Comparison of ENCODE assay signal across 8 cellular contexts in the genomic region with DNA sequence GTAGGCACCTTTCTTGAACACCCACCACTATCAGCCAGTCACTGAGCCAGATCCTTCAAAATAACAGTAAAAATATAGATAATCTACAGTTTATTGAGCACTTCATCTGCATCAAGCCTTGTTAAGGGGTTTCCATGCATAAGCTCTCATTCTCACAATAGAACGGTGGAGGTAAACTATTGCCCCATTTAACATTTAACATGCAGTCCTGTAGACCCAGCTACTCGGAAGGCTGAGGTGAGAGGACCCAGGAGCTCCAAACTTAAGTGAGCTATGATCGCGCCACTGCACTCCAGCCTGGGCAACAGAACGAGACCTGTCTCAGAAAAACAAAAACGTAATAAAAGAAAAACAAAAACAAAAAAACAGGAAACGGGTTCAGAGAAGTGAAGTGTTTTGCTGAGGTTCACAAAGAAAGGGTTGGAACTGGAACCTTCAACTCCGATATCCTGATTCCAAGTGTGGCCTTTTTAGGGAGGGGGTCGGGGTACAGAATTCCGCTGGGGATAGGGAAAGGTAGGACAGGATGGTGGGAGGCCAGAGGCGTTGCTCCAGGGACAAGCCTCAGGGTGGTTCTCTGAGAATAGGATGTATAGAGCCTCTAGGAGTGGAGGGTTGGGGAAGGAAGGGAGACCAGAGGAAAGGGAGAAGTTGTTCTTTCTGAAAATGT. TPM values are rescaled to one million over a fixed set of nuclear protein-coding genes. Genes with fewer than 3 reads are reported as not detected.
DNase-seq lines count a peak whose midpoint lies in the region; ATAC-seq and TF ChIP-seq lines count a peak whose summit lies in the region.

No MANE protein-coding gene starts in this region.

- peaks cover 65% of the 10 kb centered on the region for H3K4me1 Mint-ChIP-seq in activated CD8-positive, alpha-beta T cell treated with anti-CD3 and anti-CD28 coated beads, Interleukin-2, amount 10 ng/mL, durations not matched to agents 7 days and 5 days (ENCODE audit: low read depth)
- H3K4me1 Mint-ChIP-seq in immature natural killer cell, result peaks cover 57 to 64% of the 10 kb centered on the region in 2 donors

- H3K4me3 Mint-ChIP-seq in activated CD8-positive, alpha-beta T cell treated with anti-CD3 and anti-CD28 coated beads, Interleukin-2, amount 10 ng/mL, durations not matched to agents 7 days and 5 days, result peak overlapping the region; percentile 80
- H3K4me3 Mint-ChIP-seq in immature natural killer cell, result peak overlapping the region; percentile 84 to 89 (median 88)

- TF ChIP-seq RAD21 in SK-N-SH (IDR thresholded peaks at IDR 0.05; ENCODE audit: low read length), result no peak

- 0 out of 2 replicates have a peak, but pooled peaks cover 3% of the 10 kb centered on the region for H3K79me2 ChIP-seq in SK-N-SH (ENCODE audit: insufficient read depth)

- H4K20me1 ChIP-seq in SK-N-SH (ENCODE audit: insufficient read depth), result no peaks in the 10 kb centered on the region

- DNase-seq in SK-N-SH, result no peak
- DNase-seq in activated CD8-positive, alpha-beta T cell treated with anti-CD3 and anti-CD28 coated beads, Interleukin-2, amount 10 ng/mL, durations not matched to agents 7 days and 5 days, result peak; percentile 40
- DNase-seq in immature natural killer cell, result no peak
- DNase-seq in AML-193 (lab: John Stamatoyannopoulos, UW), result no peak
- no peak for DNase-seq in activated CD8-positive, alpha-beta memory T cell treated with anti-CD3 and anti-CD28 coated beads, Interleukin-2, amount 50 U/mL, for 4 hours

- no peaks in the 10 kb centered on the region for H3K27me3 ChIP-seq in SK-N-SH (ENCODE audit: insufficient read depth)
- H3K27me3 ChIP-seq in subcutaneous abdominal adipose tissue (ENCODE audit: control insufficient read depth in 5 of 5, insufficient read depth in 4 of 5, low read length in 5 of 5), result no peaks in the 10 kb centered on the region

- CTCF ChIA-PET in SK-N-SH (lab: Yijun Ruan, JAX), result interaction anchor here (0.7 to 4.0 kb wide), 29 partner anchors 10 to 384 kb away, joined by 3 to 36 read pairs (median 6); a partner anchor contains a TSS
- CTCF ChIA-PET in activated CD8-positive, alpha-beta T cell treated with anti-CD3 and anti-CD28 coated beads, Interleukin-2, amount 10 ng/mL, durations not matched to agents 7 days and 5 days (lab: Charles Lee), result interaction anchor here (0.7 to 3.9 kb wide), 46 partner anchors 12 to 629 kb away, joined by 3 to 125 read pairs (median 8); a partner anchor contains a TSS

- peak overlapping the region; percentile 75 for H3K4me2 ChIP-seq in SK-N-SH

- H3K36me3 ChIP-seq in SK-N-SH (replicated peaks in 1 of 2; ENCODE audit: control insufficient read depth in 1 of 2, insufficient read depth in 2 of 2, low read length in 1 of 2) (no peaks in the 10 kb centered on the region), subcutaneous abdominal adipose tissue (ENCODE audit: control insufficient read depth in 5 of 5, insufficient read depth in 5 of 5, low read length in 5 of 5) (no peaks in the 10 kb centered on the region)

- no peaks in the 10 kb centered on the region for H3K27me3 Mint-ChIP-seq in activated CD8-positive, alpha-beta T cell treated with anti-CD3 and anti-CD28 coated beads, Interleukin-2, amount 10 ng/mL, durations not matched to agents 7 days and 5 days (ENCODE audit: low read depth)
- H3K27me3 Mint-ChIP-seq in immature natural killer cell (ENCODE audit: low read depth in 3 of 3), result peaks cover 0 to 8% (median 3%) of the 10 kb centered on the region in 3 donors

- POLR2A ChIA-PET in SK-N-SH (lab: Yijun Ruan, JAX), result interaction anchor here (0.9 to 1.9 kb wide), 5 partner anchors 11 to 264 kb away, joined by 3 to 11 read pairs (median 5); a partner anchor contains a TSS
- POLR2A ChIA-PET in activated CD8-positive, alpha-beta T cell treated with anti-CD3 and anti-CD28 coated beads, Interleukin-2, amount 10 ng/mL, durations not matched to agents 7 days and 5 days (lab: Charles Lee), result interaction anchor here (1.6 to 5.4 kb wide), 6 partner anchors 11 to 333 kb away, joined by 4 to 84 read pairs (median 30); a partner anchor contains a TSS

- TF ChIP-seq EP300 in SK-N-SH (IDR thresholded peaks at IDR 0.05; ENCODE audit: borderline replicate concordance in 1 of 2, low read depth in 1 of 2, low read length in 1 of 2), result no peak

- H3K9ac ChIP-seq in SK-N-SH (peak overlapping the region; percentile 29; the same call in 1 of the 2 replicates), subcutaneous abdominal adipose tissue (ENCODE audit: low read length in 5 of 5) (peak overlapping the region; percentile 9 to 76 (median 34))

- H2AFZ ChIP-seq in SK-N-SH (ENCODE audit: low read depth), result peak overlapping the region; percentile 84

- H3K9me2 ChIP-seq in SK-N-SH, result no peaks in the 10 kb centered on the region

- H3K4me1 ChIP-seq in SK-N-SH (ENCODE audit: control insufficient read depth in 1 of 2, insufficient read depth in 2 of 2, low read depth in 1 of 2, low read length in 1 of 2), result peaks cover 19 to 22% of the 10 kb centered on the region in 2 experiments; a peak in 3 of 4 replicates
- peaks cover 7 to 47% (median 40%) of the 10 kb centered on the region in 5 donors for H3K4me1 ChIP-seq in subcutaneous abdominal adipose tissue (ENCODE audit: control insufficient read depth in 5 of 5, insufficient read depth in 5 of 5, low read length in 5 of 5)

- no peak for TF ChIP-seq CTCF in SK-N-SH (IDR thresholded peaks at IDR 0.05)

- H3K9me3 ChIP-seq in SK-N-SH, result no peaks in the 10 kb centered on the region
- H3K9me3 ChIP-seq in subcutaneous abdominal adipose tissue (ENCODE audit: control insufficient read depth in 5 of 5, low read length in 5 of 5), result no peaks in the 10 kb centered on the region

- WGBS in SK-N-SH (ENCODE audit: low lambda C conversion rate), result 65% methylated on average over 11 of the region's 11 CpGs

- H3K4me3 ChIP-seq in SK-N-SH (ENCODE audit: low read depth in 2 of 2, low read length in 1 of 2), result peak overlapping the region in 1 of 2 experiments; percentile 23; a peak in 1 of 4 replicates
- peak overlapping the region in 4 of 5 donors; percentile 57 to 72 (median 64) for H3K4me3 ChIP-seq in subcutaneous abdominal adipose tissue (ENCODE audit: low read depth in 1 of 5, low read length in 5 of 5)

- H3K9me3 Mint-ChIP-seq in activated CD8-positive, alpha-beta T cell treated with anti-CD3 and anti-CD28 coated beads, Interleukin-2, amount 10 ng/mL, durations not matched to agents 7 days and 5 days (ENCODE audit: insufficient read depth), result no peaks in the 10 kb centered on the region
- H3K9me3 Mint-ChIP-seq in immature natural killer cell, result no peaks in the 10 kb centered on the region

- no peaks in the 10 kb centered on the region for H3K36me3 Mint-ChIP-seq in activated CD8-positive, alpha-beta T cell treated with anti-CD3 and anti-CD28 coated beads, Interleukin-2, amount 10 ng/mL, durations not matched to agents 7 days and 5 days (ENCODE audit: low read depth)
- peaks cover 0 to 4% (median 3%) of the 10 kb centered on the region in 3 donors for H3K36me3 Mint-ChIP-seq in immature natural killer cell

- H3F3A ChIP-seq in SK-N-SH (replicated peaks; ENCODE audit: insufficient read depth), result peaks cover 22% of the 10 kb centered on the region

- H3K27ac ChIP-seq in SK-N-SH (ENCODE audit: low read depth in 2 of 2, low read length in 1 of 2) (peak overlapping the region; percentile 70 to 95), subcutaneous abdominal adipose tissue (ENCODE audit: low read depth, low read length) (peak overlapping the region; percentile 84)

- peak overlapping the region; percentile 94 for H3K27ac Mint-ChIP-seq in activated CD8-positive, alpha-beta T cell treated with anti-CD3 and anti-CD28 coated beads, Interleukin-2, amount 10 ng/mL, durations not matched to agents 7 days and 5 days
- H3K27ac Mint-ChIP-seq in immature natural killer cell, result peak overlapping the region; percentile 91 to 99 (median 94)

- ATAC-seq in SK-N-SH treated with all-trans-retinoic acid at 6 μM for 48 hours (no peak), HG03354 (IDR thresholded peaks at IDR 0.05; ENCODE audit: poor library complexity, severe bottlenecking, unreplicated experiment) (no peak)
- ATAC-seq in activated CD8-positive, alpha-beta T cell treated with anti-CD3 and anti-CD28 coated beads, Interleukin-2, amount 10 ng/mL, durations not matched to agents 7 days and 5 days, result no peak

TF ChIP-seq in SK-N-SH, 30 proteins besides CTCF, POLR2A, EP300 and RAD21 (continues in another document):
- TF ChIP-seq NRF1 (IDR thresholded peaks at IDR 0.05; ENCODE audit: low read depth, low read length), result no peak
- TF ChIP-seq SIN3A (IDR thresholded peaks at IDR 0.05; ENCODE audit: borderline replicate concordance, low read depth, low read length), result no peak
- TF ChIP-seq SMC3 (IDR thresholded peaks at IDR 0.05; ENCODE audit: low read depth, low read length), result no peak
- no peak for TF ChIP-seq ELF1 (IDR thresholded peaks at IDR 0.05)
- no peak for TF ChIP-seq TEAD4 (IDR thresholded peaks at IDR 0.05; ENCODE audit: borderline replicate concordance, insufficient read depth)

TF ChIP-seq in SK-N-SH treated with all-trans-retinoic acid at 6 μM for 48 hours, 23 proteins besides CTCF, POLR2A, EP300 and RAD21:
- TF ChIP-seq BACH2 (CRISPR knock-in tag; IDR thresholded peaks at IDR 0.05; ENCODE audit: borderline replicate concordance) (no peak), ZNF565 (CRISPR knock-in tag; conservative IDR thresholded peaks at IDR 0.05; ENCODE audit: low read depth) (no peak), CSDC2 (CRISPR knock-in tag; IDR thresholded peaks at IDR 0.05) (no peak), OSR1 (CRISPR knock-in tag; IDR thresholded peaks at IDR 0.05) (no peak), ZNF8 (CRISPR knock-in tag; IDR thresholded peaks at IDR 0.05) (no peak)

RNA-seq across cellular contexts. Expression of a gene that starts 11.6 kb away (rescaled TPM):
- polyA plus RNA-seq in SK-N-SH (2012; rRNA removed), result 14.1 and 15.4 TPM in 2 replicates
- 6.3 and 9.8 TPM in 2 replicates for polyA plus RNA-seq in SK-N-SH (2012; cell fraction: cytosol; rRNA removed)
- polyA plus RNA-seq in SK-N-SH (2012; cell fraction: nucleus; rRNA removed), result 23.2 and 27.2 TPM in 2 replicates
- total RNA-seq in activated CD8-positive, alpha-beta T cell treated with anti-CD3 and anti-CD28 coated beads, Interleukin-2, amount 10 ng/mL, durations not matched to agents 7 days and 5 days, result 10 to 100 TPM; 12.5 to 12.6 TPM
- polyA plus RNA-seq in immature natural killer cell, result 10 to 100 TPM; 10.2 to 23.5 (median 14.0) TPM

RNA-seq across cellular contexts. Expression of a gene that starts 11.8 kb away (rescaled TPM):
- polyA plus RNA-seq in SK-N-SH (2012; rRNA removed) (303 and 594 TPM in 2 replicates), immature natural killer cell (100 to 1,000 TPM; 462 to 960 (median 728) TPM)
- polyA plus RNA-seq in SK-N-SH (2012; cell fraction: cytosol; rRNA removed), result 453 and 709 TPM in 2 replicates
- 130 and 156 TPM in 2 replicates for polyA plus RNA-seq in SK-N-SH (2012; cell fraction: nucleus; rRNA removed)
- 100 to 1,000 TPM; 204 to 222 TPM for total RNA-seq in activated CD8-positive, alpha-beta T cell treated with anti-CD3 and anti-CD28 coated beads, Interleukin-2, amount 10 ng/mL, durations not matched to agents 7 days and 5 days

RNA-seq across cellular contexts. Expression of a gene that starts 14.9 kb away (rescaled TPM):
- polyA plus RNA-seq in SK-N-SH (2012; rRNA removed) (50.9 and 60.2 TPM in 2 replicates), immature natural killer cell (100 to 1,000 TPM; 197 to 269 (median 205) TPM)
- polyA plus RNA-seq in SK-N-SH (2012; cell fraction: cytosol; rRNA removed), result 70.4 and 90.3 TPM in 2 replicates
- 34.1 and 39.8 TPM in 2 replicates for polyA plus RNA-seq in SK-N-SH (2012; cell fraction: nucleus; rRNA removed)
- 100 to 1,000 TPM; 121 to 124 TPM for total RNA-seq in activated CD8-positive, alpha-beta T cell treated with anti-CD3 and anti-CD28 coated beads, Interleukin-2, amount 10 ng/mL, durations not matched to agents 7 days and 5 days
